Comparison of ENCODE assay signal across 2 cellular contexts in the genomic region with DNA sequence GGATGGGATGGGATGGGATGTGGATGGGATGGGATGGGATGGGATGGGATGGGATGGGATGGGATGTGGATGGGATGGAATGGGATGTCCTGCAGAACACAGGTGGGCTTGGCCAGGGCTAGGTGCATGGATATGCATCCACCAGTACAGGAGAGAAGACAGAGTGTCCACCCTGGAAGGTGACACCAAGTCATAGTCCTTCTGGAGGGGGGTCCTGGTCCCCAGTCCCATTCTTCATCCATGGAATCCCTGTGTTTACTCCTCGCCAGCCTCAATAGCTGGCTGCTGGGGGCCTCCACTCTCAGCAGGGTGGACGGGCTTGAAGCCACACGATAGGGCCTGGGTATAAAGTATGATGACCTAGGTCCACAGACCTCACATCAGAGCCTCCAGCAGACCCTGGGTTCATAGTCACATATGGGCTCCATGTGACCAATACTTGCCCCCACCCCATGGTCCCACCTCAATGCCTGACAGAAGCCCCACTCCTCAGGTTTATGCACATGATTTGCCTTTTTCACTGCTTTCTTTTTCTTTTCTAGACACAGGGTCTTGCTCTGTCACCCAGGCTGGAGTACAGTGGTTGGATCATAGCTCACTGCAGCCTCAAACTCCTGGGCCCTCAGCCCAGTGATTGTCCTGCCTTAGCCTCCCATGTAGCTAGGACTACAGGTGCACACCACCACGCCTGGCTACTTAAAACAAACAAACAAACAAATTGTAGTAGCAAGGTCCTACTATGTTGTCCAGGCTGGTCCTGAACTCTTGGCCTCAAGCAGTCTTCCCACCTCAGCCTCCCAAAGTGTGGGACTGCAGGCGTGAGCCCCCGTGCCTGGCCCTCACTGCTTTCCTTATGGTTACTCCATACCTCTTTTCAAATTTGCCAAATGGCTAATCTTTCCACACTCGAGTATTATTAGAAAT.
TF ChIP-seq lines count a peak whose summit lies in the region.

No MANE protein-coding gene starts in this region.

TF ChIP-seq in IMR-90, 13 proteins besides CTCF, POLR2A, EP300 and RAD21:
- TF ChIP-seq MAFK (IDR thresholded peaks at IDR 0.05; ENCODE audit: low read depth, low read length) (no peak), RFX5 (IDR thresholded peaks at IDR 0.05; ENCODE audit: low read depth, low read length) (no peak), MAZ (IDR thresholded peaks at IDR 0.05; ENCODE audit: borderline replicate concordance, low read depth, low read length) (no peak), FOS (IDR thresholded peaks at IDR 0.05; ENCODE audit: low read depth, low read length) (no peak), CHD1 (IDR thresholded peaks at IDR 0.05; ENCODE audit: low read depth, low read length) (no peak), SMC3 (IDR thresholded peaks at IDR 0.05; ENCODE audit: low read depth, low read length) (no peak), RCOR1 (IDR thresholded peaks at IDR 0.05; ENCODE audit: insufficient replicate concordance, low read length) (no peak), MXI1 (IDR thresholded peaks at IDR 0.05; ENCODE audit: borderline replicate concordance, low read depth, low read length) (no peak), BHLHE40 (IDR thresholded peaks at IDR 0.05; ENCODE audit: low read depth, low read length) (no peak), NFE2L2 (IDR thresholded peaks at IDR 0.05; ENCODE audit: low read depth, low read length) (no peak), CEBPB (IDR thresholded peaks at IDR 0.05; ENCODE audit: low read depth, low read length) (no peak)
- TF ChIP-seq, protein P1, sequence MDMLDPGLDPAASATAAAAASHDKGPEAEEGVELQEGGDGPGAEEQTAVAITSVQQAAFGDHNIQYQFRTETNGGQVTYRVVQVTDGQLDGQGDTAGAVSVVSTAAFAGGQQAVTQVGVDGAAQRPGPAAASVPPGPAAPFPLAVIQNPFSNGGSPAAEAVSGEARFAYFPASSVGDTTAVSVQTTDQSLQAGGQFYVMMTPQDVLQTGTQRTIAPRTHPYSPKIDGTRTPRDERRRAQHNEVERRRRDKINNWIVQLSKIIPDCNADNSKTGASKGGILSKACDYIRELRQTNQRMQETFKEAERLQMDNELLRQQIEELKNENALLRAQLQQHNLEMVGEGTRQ (IDR thresholded peaks at IDR 0.05; ENCODE audit: low read depth, low read length): no peak
- TF ChIP-seq, protein P2, sequence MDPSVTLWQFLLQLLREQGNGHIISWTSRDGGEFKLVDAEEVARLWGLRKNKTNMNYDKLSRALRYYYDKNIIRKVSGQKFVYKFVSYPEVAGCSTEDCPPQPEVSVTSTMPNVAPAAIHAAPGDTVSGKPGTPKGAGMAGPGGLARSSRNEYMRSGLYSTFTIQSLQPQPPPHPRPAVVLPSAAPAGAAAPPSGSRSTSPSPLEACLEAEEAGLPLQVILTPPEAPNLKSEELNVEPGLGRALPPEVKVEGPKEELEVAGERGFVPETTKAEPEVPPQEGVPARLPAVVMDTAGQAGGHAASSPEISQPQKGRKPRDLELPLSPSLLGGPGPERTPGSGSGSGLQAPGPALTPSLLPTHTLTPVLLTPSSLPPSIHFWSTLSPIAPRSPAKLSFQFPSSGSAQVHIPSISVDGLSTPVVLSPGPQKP (IDR thresholded peaks at IDR 0.05; ENCODE audit: borderline replicate concordance, low read depth, low read length): no peak
TF ChIP-seq in IMR-90: peak in this region for 0.

TF ChIP-seq in HepG2, 621 proteins besides CTCF, POLR2A, EP300 and RAD21:
- TF ChIP-seq ZNF788 (CRISPR knock-in tag; IDR thresholded peaks at IDR 0.05; ENCODE audit: borderline replicate concordance): no peak
- TF ChIP-seq MYNN (CRISPR knock-in tag; IDR thresholded peaks at IDR 0.05; ENCODE audit: low read depth): no peak
- TF ChIP-seq HNRNPK (IDR thresholded peaks at IDR 0.05; ENCODE audit: low read depth, low read length, poor library complexity, severe bottlenecking): peak; percentile 63
